In genomic region chr12:128644664-128645296, GRCh38 we compare ENCODE assay signal across 8 cellular contexts.
DNase-seq lines count a peak whose midpoint lies in the region; ATAC-seq and TF ChIP-seq lines count a peak whose summit lies in the region.

No MANE protein-coding gene starts in this region.

- ATAC-seq in foreskin keratinocyte (no peak), GM18505 (IDR thresholded peaks at IDR 0.05; ENCODE audit: unreplicated experiment) (no peak)
- no peak for ATAC-seq in stimulated activated naive CD8-positive, alpha-beta T cell treated with anti-CD3 and anti-CD28 coated beads, Interleukin-15, Interleukin-2, amounts not matched to agents 100 U/mL and 50 U/mL, for 24 hours

- POLR2A ChIA-PET in HEK293T (lab: Yijun Ruan, JAX): no interaction called here

- DNase-seq in GM10266 (ENCODE audit: extremely low spot score) (peak; percentile 58), HEK293T (ENCODE audit: extremely low spot score) (peak; percentile 46), T-helper 9 cell (peak; percentile 6), foreskin keratinocyte (no peak), NCI-H2081 treated with DMSO at 0.1 percent for 48 hours (lab: John Stamatoyannopoulos, UW) (no peak), cortex of kidney (lab: John Stamatoyannopoulos, UW) (no peak)
- peak; percentile 30 for DNase-seq in stimulated activated naive CD8-positive, alpha-beta T cell treated with anti-CD3 and anti-CD28 coated beads, Interleukin-15, Interleukin-2, amounts not matched to agents 100 U/mL and 50 U/mL, for 24 hours

- CTCF ChIA-PET in HEK293T (lab: Yijun Ruan, JAX): no interaction called here

- H3K27me3 ChIP-seq in foreskin keratinocyte: no peaks in the 10 kb centered on the region

- TF ChIP-seq CTCF in GM10266 (IDR thresholded peaks at IDR 0.05; ENCODE audit: control insufficient read depth, insufficient read depth, low read depth, missing control alignments): peak; percentile 86
- peak; percentile 25 for TF ChIP-seq CTCF in foreskin keratinocyte (conservative IDR thresholded peaks at IDR 0.05)

- no peak for TF ChIP-seq POLR2A in GM18505 (IDR thresholded peaks at IDR 0.05; ENCODE audit: borderline replicate concordance, extremely low read depth, insufficient read depth, insufficient read length)

- H3K4me1 ChIP-seq in foreskin keratinocyte: no peaks in the 10 kb centered on the region

- H3K27ac ChIP-seq in foreskin keratinocyte: no peak overlapping the region

TF ChIP-seq in HEK293T, 16 proteins besides CTCF, POLR2A, EP300 and RAD21:
- TF ChIP-seq FOXA1 (IDR thresholded peaks at IDR 0.05) (no peak), CTBP1 (IDR thresholded peaks at IDR 0.05; ENCODE audit: borderline replicate concordance) (no peak), SUZ12 (IDR thresholded peaks at IDR 0.05) (no peak), SP1 (IDR thresholded peaks at IDR 0.05) (no peak), ARNT (IDR thresholded peaks at IDR 0.05) (no peak)

Comparison
In these comparisons a context has a peak if more than half of its experiments do, and no peak if none do; other contexts are left out.
1. DNase-seq: peak in GM10266 (single experiment), HEK293T (single experiment), T-helper 9 cell (single experiment) and stimulated activated naive CD8-positive, alpha-beta T cell treated with anti-CD3 and anti-CD28 coated beads, Interleukin-15, Interleukin-2, amounts not matched to agents 100 U/mL and 50 U/mL, for 24 hours (single experiment); none in foreskin keratinocyte (0 of 2), NCI-H2081 treated with DMSO at 0.1 percent for 48 hours (single experiment) and cortex of kidney (single experiment).